In the genomic region with DNA sequence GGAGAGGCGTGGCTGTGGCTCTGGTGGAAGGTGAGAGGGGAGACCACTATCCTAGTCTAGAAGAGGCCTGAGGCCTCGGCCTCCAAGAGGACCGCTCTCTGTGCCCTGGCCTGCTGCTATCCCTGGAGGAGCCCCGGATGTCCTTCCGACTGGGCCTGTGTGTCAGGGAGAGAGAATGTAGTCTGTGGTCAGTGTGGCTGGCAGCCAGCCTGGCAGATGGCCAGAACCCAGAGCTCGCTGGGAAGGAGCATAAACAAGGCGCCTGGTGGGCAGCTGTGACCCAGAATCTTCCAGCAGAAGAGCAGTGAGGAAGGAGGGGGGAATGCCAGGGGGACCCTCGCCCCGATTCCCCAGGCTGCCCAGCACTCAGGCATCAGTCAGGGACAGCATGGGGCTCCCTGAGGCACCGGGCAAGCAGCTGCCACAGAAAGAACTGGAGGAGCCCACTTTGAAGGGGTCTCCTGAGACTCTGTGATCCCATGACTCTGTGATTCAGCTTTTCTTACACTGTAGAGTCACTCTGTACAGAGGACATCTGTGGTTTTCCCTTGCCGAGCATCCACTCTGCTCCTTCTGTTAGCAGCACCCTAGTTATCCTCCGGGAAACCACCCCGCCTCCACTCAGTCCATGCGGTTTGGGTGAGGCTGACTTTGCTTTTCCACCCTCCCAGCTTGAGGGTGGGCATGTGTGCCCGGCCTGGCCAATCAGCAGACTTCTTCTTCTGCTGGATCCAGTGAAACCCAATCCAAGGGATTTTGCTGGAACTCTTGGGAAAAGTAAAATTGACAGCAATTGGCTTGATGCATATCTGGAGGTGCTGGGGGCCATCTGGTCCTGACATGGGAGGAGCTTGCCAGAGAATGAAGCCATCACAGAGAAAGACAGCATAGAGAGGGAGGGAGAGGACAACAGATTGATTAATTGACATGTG, we compare ENCODE assay signal across 8 cellular contexts. TPM values are rescaled to one million over a fixed set of nuclear protein-coding genes. Genes with fewer than 3 reads are reported as not detected.
DNase-seq lines count a peak whose midpoint lies in the region; ATAC-seq, FAIRE-seq and TF ChIP-seq lines count a peak whose summit lies in the region.

No MANE protein-coding gene starts in this region.

- H3K27me3 ChIP-seq in adrenal gland (no peaks in the 10 kb centered on the region), heart left ventricle (no peaks in the 10 kb centered on the region), pancreas (no peaks in the 10 kb centered on the region)

- intact Hi-C loops in adrenal gland (cut with DNase I) = no loop called here
- intact Hi-C loops in heart left ventricle (cut with DNase I) = loop anchor here in 1 of 10 donors (1.0 kb wide), 1 partner anchor 46 kb away; a partner anchor contains a TSS
- intact Hi-C loops in pancreas (cut with DNase I) = no loop called here

- no peaks in the 10 kb centered on the region for H3K36me3 ChIP-seq in adrenal gland (replicated peaks in 1 of 2)
- no peaks in the 10 kb centered on the region for H3K36me3 ChIP-seq in heart left ventricle
- no peaks in the 10 kb centered on the region for H3K36me3 ChIP-seq in pancreas

- TF ChIP-seq CTCF in adrenal gland (IDR thresholded peaks at IDR 0.05) (no peak), heart left ventricle (IDR thresholded peaks at IDR 0.05) (no peak), pancreas (IDR thresholded peaks at IDR 0.05) (no peak)

- H3K4me3 ChIP-seq in adrenal gland (no peak overlapping the region), heart left ventricle (peak overlapping the region in 1 of 12 donors; percentile 0), pancreas (no peak overlapping the region)

- peaks cover 22 to 39% of the 10 kb centered on the region in 2 donors for H3K4me1 ChIP-seq in adrenal gland (replicated peaks in 1 of 2)
- H3K4me1 ChIP-seq in heart left ventricle = peaks cover 0 to 41% (median 29%) of the 10 kb centered on the region in 12 donors
- peaks cover 0 to 3% (median 0%) of the 10 kb centered on the region in 3 donors for H3K4me1 ChIP-seq in pancreas

- ATAC-seq in heart left ventricle (peak; percentile 85 to 92 (median 90)), pancreas (peak; percentile 70 to 92 (median 88))

- TF ChIP-seq POLR2A in adrenal gland (IDR thresholded peaks at IDR 0.05) (no peak), heart left ventricle (IDR thresholded peaks at IDR 0.05) (no peak)

- H3K9me3 ChIP-seq in adrenal gland (replicated peaks in 1 of 3) = no peaks in the 10 kb centered on the region
- no peaks in the 10 kb centered on the region for H3K9me3 ChIP-seq in heart left ventricle
- no peaks in the 10 kb centered on the region for H3K9me3 ChIP-seq in pancreas

- H3K27ac ChIP-seq in adrenal gland (peak overlapping the region; percentile 11 to 93 (median 73)), heart left ventricle (peak overlapping the region; percentile 47 to 92 (median 80)), pancreas (peak overlapping the region in 2 of 4 donors; percentile 59 to 61)

- DNase-seq in DMS 273 treated with DMSO at 0.1 percent for 48 hours (lab: John Stamatoyannopoulos, UW) = peak; percentile 98
- peak; percentile 79 for DNase-seq in NCI-H1694 (lab: John Stamatoyannopoulos, UW)
- peak; percentile 79 to 97 (median 93) for DNase-seq in adrenal gland
- peak; percentile 87 to 94 (median 93) for DNase-seq in heart left ventricle
- DNase-seq in pancreas = peak; percentile 54 to 90 (median 76)
- no peak for DNase-seq in NAMALWA (ENCODE audit: low spot score)
- DNase-seq in DMS114 treated with DMSO at 0.1 percent for 48 hours (lab: John Stamatoyannopoulos, UW; ENCODE audit: unreplicated experiment) = no peak
- DNase-seq in stimulated activated CD4-positive, alpha-beta T cell treated with anti-CD3 and anti-CD28 coated beads, Interleukin-2, amount 100 ng/mL, for 24 hours = no peak

- WGBS in adrenal gland, 4 donors = 23 to 26% (median 25%) methylated on average over 15 of the region's 15 CpGs
- WGBS in heart left ventricle, 4 donors = 27 to 41% (median 31%) methylated on average over 14 to 15 of the region's 15 CpGs
- WGBS in pancreas, 2 donors = 43 to 44% methylated on average over 15 of the region's 15 CpGs

- FAIRE-seq in pancreas (lab: Jason Lieb, UNC) = no peak

RNA-seq across cellular contexts. Expression of a gene that starts 46.2 kb away (rescaled TPM):
- total RNA-seq in adrenal gland = 10 to 100 TPM; 16.9 to 32.9 (median 24.1) TPM
- polyA plus RNA-seq in adrenal gland = 10 to 100 TPM in 2 of 3 donors, 1 to 10 TPM in 1; 7.0 to 30.0 (median 13.5) TPM
- total RNA-seq in heart left ventricle = 10 to 100 TPM in 6 of 9 donors, 1 to 10 TPM in 3; 9.3 to 13.7 (median 11.2) TPM
- polyA plus RNA-seq in heart left ventricle = 1 to 10 TPM; 3.5 to 7.0 TPM
- 10 to 100 TPM in 4 of 6 donors, 1 to 10 TPM in 2; 8.3 to 14.5 (median 11.8) TPM for total RNA-seq in pancreas
- polyA plus RNA-seq in pancreas = 1 to 10 TPM; 7.9 to 9.7 TPM

Comparison
In these comparisons a context has a peak if more than half of its experiments do, and no peak if none do; other contexts are left out.
1. DNase-seq: peak in DMS 273 treated with DMSO at 0.1 percent for 48 hours (single experiment), NCI-H1694 (single experiment), adrenal gland (7 of 7), heart left ventricle (5 of 5) and pancreas (6 of 6); none in NAMALWA (single experiment), DMS114 treated with DMSO at 0.1 percent for 48 hours (single experiment) and stimulated activated CD4-positive, alpha-beta T cell treated with anti-CD3 and anti-CD28 coated beads, Interleukin-2, amount 100 ng/mL, for 24 hours (0 of 2).